8 cellular contexts compared by ENCODE assay signal in the genomic region with DNA sequence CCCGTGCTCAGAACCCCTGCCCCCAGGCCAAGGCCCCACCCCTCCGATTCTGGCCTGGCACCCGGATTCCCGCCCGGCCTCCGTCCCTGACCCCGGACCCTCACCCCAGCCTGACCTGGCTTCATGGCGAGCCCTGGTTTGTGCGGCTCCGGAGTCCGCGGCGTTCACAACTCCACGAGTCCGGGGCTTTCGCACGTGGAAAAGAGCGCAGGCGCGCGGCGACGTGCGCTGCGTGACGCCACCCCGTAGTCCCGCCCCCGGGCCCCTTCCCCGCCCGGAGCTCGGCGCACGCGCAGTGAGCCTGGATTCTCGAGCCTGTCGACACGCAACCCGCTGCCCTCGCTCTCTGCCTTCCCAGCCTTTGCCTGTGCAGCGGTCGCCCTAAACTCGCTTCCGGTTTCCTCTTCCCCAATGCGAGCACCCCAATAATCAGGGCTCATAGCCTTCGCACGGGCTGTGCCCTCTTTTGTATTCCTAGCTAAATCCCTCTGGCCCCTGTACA. TPM values are rescaled to one million over a fixed set of nuclear protein-coding genes. Genes with fewer than 3 reads are reported as not detected.
DNase-seq lines count a peak whose midpoint lies in the region; ATAC-seq lines count a peak whose summit lies in the region.

FBL (minus strand) TSS at position 204 of the 502 bp plus-strand sequence; CDS start at position 125, 79 bp downstream.

- H3K27ac ChIP-seq in cingulate gyrus (ENCODE audit: low read depth, low read length) = peak within 1 kb of the TSS; percentile 94

- ATAC-seq in HG03457 (IDR thresholded peaks at IDR 0.05; ENCODE audit: unreplicated experiment) (peak; percentile 50), left colon (peak; percentile 95)

- peak; percentile 94 for DNase-seq in Ammon's horn (ENCODE audit: low spot score)
- DNase-seq in GM19238 (ENCODE audit: insufficient read length, low spot score) = peak; percentile 97
- peak; percentile 94 to 97 for DNase-seq in NCI-H524 (lab: John Stamatoyannopoulos, UW)
- peak; percentile 99 for DNase-seq in activated CD4-positive, alpha-beta T cell treated with anti-CD3 and anti-CD28 coated beads for 48 hours
- DNase-seq in left colon = peak; percentile 94 to 99
- DNase-seq in stimulated activated CD4-positive, alpha-beta T cell treated with anti-CD3 and anti-CD28 coated beads, Interleukin-1b, Interleukin-23, amount 100 ng/mL, for 48 hours = peak; percentile 97

- intact Hi-C loops in left colon (cut with DNase I, micrococcal nuclease) = no loop called here

RNA-seq across cellular contexts. Expression of gene FBL, which starts in this region (rescaled TPM):
- 100 to 1,000 TPM; 128 to 166 TPM for total RNA-seq in left colon

Comparison
In these comparisons a context has a peak if more than half of its experiments do, and no peak if none do; other contexts are left out.
1. Peak in every context shown above with its lines: DNase-seq, ATAC-seq and H3K27ac ChIP-seq.